18 cellular contexts compared by ENCODE assay signal in genomic region chr1:91059157-91059556, GRCh38.
"Had no signal": no experiment of that assay in that cellular context is flagged by ENCODE, and none has a peak within 500 bp of the region (broad histone marks: within the 10 kb centered on the region; RNA-seq: fewer than 3 reads in every experiment).

No MANE protein-coding gene starts in this region.

- H3K4me3 Mint-ChIP-seq: activated CD4-positive, alpha-beta T cell treated with anti-CD3 and anti-CD28 coated beads, Interleukin-2, amount 10 ng/mL, durations not matched to agents 7 days and 5 days; naive thymus-derived CD8-positive, alpha-beta T cell; stimulated activated naive CD8-positive, alpha-beta T cell treated with anti-CD3 and anti-CD28 coated beads, Interleukin-15, Interleukin-2, amounts not matched to agents 100 ng/mL and 50 ng/mL, for 24 hours had no signal

- DNase-seq: activated CD4-positive, alpha-beta T cell treated with anti-CD3 and anti-CD28 coated beads, Interleukin-2, amount 10 ng/mL, durations not matched to agents 7 days and 5 days; activated CD8-positive, alpha-beta memory T cell treated with anti-CD3 and anti-CD28 coated beads, Interleukin-2, amount 50 U/mL, for 4 hours; activated effector memory CD4-positive, alpha-beta T cell treated with anti-CD3 and anti-CD28 coated beads, Interleukin-2, amount 50 U/mL, for 16 hours; activated naive CD4-positive, alpha-beta T cell treated with anti-CD3 and anti-CD28 coated beads, Interleukin-2, amount 50 U/mL, for 16 hours; activated T-cell treated with anti-CD3 and anti-CD28 coated beads, Interleukin-2, amount 50 U/mL, for 48 hours; aorta; brain microvascular endothelial cell; central memory CD4-positive, alpha-beta T cell; foreskin keratinocyte; hippocampal formation; left cardiac atrium; mesendoderm; naive thymus-derived CD8-positive, alpha-beta T cell; stimulated activated CD4-positive, alpha-beta T cell treated with anti-CD3 and anti-CD28 coated beads, Interleukin-2, amount 100 ng/mL, for 24 hours; T1000; transverse colon had no signal

- ATAC-seq: activated CD4-positive, CD25-positive, alpha-beta regulatory T cell treated with anti-CD3 and anti-CD28 coated beads, Interleukin-2, amount 50 U/mL, for 24 hours; foreskin keratinocyte; left cardiac atrium; naive thymus-derived CD8-positive, alpha-beta T cell had no signal

- H3K27ac Mint-ChIP-seq: activated CD4-positive, alpha-beta T cell treated with anti-CD3 and anti-CD28 coated beads, Interleukin-2, amount 10 ng/mL, durations not matched to agents 7 days and 5 days; naive thymus-derived CD8-positive, alpha-beta T cell; stimulated activated naive CD8-positive, alpha-beta T cell treated with anti-CD3 and anti-CD28 coated beads, Interleukin-15, Interleukin-2, amounts not matched to agents 100 ng/mL and 50 ng/mL, for 24 hours had no signal

- H3K4me1 Mint-ChIP-seq: activated CD4-positive, alpha-beta T cell treated with anti-CD3 and anti-CD28 coated beads, Interleukin-2, amount 10 ng/mL, durations not matched to agents 7 days and 5 days had no signal
